Comparison of ENCODE assay signal across 1 cellular context in the genomic region with DNA sequence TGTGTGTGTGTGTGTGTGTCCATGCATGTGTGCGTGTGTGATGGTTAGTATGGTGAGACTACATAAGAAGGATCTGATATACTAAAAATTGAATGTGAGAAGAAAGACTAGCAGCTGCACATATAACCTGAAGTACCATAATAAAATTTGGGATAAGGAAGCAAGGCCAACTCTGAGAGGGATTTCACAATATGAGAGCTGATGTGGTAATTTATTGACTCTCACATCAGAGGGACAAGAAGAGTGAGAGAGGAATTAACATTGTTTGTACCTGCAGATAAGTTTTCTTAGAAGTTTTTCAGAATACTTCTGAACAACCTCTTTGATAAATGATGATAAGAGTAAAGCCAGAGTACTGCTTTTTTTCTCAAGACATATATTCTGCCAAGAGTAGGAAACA.
TF ChIP-seq lines count a peak whose summit lies in the region.

No MANE protein-coding gene starts in this region.

TF ChIP-seq in HepG2, 621 proteins besides CTCF, POLR2A, EP300 and RAD21 (continued from another document):
- TF ChIP-seq, protein P1, sequence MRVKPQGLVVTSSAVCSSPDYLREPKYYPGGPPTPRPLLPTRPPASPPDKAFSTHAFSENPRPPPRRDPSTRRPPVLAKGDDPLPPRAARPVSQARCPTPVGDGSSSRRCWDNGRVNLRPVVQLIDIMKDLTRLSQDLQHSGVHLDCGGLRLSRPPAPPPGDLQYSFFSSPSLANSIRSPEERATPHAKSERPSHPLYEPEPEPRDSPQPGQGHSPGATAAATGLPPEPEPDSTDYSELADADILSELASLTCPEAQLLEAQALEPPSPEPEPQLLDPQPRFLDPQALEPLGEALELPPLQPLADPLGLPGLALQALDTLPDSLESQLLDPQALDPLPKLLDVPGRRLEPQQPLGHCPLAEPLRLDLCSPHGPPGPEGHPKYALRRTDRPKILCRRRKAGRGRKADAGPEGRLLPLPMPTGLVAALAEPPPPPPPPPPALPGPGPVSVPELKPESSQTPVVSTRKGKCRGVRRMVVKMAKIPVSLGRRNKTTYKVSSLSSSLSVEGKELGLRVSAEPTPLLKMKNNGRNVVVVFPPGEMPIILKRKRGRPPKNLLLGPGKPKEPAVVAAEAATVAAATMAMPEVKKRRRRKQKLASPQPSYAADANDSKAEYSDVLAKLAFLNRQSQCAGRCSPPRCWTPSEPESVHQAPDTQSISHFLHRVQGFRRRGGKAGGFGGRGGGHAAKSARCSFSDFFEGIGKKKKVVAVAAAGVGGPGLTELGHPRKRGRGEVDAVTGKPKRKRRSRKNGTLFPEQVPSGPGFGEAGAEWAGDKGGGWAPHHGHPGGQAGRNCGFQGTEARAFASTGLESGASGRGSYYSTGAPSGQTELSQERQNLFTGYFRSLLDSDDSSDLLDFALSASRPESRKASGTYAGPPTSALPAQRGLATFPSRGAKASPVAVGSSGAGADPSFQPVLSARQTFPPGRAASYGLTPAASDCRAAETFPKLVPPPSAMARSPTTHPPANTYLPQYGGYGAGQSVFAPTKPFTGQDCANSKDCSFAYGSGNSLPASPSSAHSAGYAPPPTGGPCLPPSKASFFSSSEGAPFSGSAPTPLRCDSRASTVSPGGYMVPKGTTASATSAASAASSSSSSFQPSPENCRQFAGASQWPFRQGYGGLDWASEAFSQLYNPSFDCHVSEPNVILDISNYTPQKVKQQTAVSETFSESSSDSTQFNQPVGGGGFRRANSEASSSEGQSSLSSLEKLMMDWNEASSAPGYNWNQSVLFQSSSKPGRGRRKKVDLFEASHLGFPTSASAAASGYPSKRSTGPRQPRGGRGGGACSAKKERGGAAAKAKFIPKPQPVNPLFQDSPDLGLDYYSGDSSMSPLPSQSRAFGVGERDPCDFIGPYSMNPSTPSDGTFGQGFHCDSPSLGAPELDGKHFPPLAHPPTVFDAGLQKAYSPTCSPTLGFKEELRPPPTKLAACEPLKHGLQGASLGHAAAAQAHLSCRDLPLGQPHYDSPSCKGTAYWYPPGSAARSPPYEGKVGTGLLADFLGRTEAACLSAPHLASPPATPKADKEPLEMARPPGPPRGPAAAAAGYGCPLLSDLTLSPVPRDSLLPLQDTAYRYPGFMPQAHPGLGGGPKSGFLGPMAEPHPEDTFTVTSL (CRISPR knock-in tag; IDR thresholded peaks at IDR 0.05; ENCODE audit: borderline replicate concordance), result no peak
- TF ChIP-seq ZFP36L2 (CRISPR knock-in tag; IDR thresholded peaks at IDR 0.05) (no peak), ZNF468 (CRISPR knock-in tag; IDR thresholded peaks at IDR 0.05) (no peak), ZNF382 (CRISPR knock-in tag; IDR thresholded peaks at IDR 0.05; ENCODE audit: borderline replicate concordance) (no peak), NFE2 (CRISPR knock-in tag; IDR thresholded peaks at IDR 0.05) (no peak), ZNF749 (CRISPR knock-in tag; IDR thresholded peaks at IDR 0.05; ENCODE audit: borderline replicate concordance) (no peak), SMAD9 (CRISPR knock-in tag; IDR thresholded peaks at IDR 0.05) (no peak), RCOR2 (CRISPR knock-in tag; IDR thresholded peaks at IDR 0.05) (no peak), ZNF138 (CRISPR knock-in tag; IDR thresholded peaks at IDR 0.05; ENCODE audit: low read depth) (no peak)
- TF ChIP-seq, protein P2, sequence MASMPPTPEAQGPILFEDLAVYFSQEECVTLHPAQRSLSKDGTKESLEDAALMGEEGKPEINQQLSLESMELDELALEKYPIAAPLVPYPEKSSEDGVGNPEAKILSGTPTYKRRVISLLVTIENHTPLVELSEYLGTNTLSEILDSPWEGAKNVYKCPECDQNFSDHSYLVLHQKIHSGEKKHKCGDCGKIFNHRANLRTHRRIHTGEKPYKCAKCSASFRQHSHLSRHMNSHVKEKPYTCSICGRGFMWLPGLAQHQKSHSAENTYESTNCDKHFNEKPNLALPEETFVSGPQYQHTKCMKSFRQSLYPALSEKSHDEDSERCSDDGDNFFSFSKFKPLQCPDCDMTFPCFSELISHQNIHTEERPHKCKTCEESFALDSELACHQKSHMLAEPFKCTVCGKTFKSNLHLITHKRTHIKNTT (CRISPR knock-in tag; IDR thresholded peaks at IDR 0.05), result no peak
- TF ChIP-seq, protein P3, sequence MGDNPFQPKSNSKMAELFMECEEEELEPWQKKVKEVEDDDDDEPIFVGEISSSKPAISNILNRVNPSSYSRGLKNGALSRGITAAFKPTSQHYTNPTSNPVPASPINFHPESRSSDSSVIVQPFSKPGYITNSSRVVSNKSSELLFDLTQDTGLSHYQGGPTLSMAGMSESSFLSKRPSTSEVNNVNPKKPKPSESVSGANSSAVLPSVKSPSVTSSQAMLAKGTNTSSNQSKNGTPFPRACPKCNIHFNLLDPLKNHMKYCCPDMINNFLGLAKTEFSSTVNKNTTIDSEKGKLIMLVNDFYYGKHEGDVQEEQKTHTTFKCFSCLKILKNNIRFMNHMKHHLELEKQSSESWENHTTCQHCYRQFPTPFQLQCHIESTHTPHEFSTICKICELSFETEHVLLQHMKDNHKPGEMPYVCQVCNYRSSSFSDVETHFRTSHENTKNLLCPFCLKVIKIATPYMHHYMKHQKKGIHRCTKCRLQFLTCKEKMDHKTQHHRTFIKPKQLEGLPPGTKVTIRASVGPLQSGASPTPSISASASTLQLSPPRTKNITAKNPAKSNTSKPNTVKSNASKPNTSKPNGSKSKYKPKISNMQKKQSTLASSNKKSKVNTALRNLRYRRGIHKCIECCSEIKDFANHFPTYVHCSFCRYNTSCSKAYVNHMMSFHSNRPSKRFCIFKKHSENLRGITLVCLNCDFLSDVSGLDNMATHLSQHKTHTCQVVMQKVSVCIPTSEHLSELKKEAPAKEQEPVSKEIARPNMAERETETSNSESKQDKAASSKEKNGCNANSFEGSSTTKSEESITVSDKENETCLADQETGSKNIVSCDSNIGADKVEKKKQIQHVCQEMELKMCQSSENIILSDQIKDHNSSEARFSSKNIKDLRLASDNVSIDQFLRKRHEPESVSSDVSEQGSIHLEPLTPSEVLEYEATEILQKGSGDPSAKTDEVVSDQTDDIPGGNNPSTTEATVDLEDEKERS (CRISPR knock-in tag; IDR thresholded peaks at IDR 0.05), result no peak
